ENCODE assay signal across 5 cellular contexts in the genomic region with DNA sequence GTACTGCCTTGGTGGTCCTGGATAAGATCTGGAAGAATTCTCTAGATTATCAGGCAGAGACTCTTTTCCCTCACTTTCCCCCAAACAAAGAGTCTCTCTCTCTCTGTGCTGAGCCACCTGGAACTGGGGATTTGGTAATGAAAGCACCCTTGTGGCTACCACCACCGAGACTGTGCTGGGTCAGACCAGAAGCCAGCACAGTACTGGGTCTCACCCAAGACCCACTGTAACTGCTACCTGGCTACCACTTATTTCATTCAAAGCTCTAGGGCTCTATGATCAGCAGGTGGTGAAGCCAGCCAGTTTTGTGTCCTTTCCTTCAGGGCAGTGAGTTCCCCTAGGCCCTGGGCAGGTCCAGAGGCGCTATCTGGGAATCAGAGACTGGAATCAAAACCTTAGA.
"Had no signal": no experiment of that assay in that cellular context is flagged by ENCODE, and none has a peak within 500 bp of the region (broad histone marks: within the 10 kb centered on the region; RNA-seq: fewer than 3 reads in every experiment).

No MANE protein-coding gene starts in this region.

- ATAC-seq: HepG2, K562 had no signal

- H3K27ac ChIP-seq: HL-60 had no signal

- DNase-seq: IMR-90, KBM-7 had no signal

- H3K4me3 ChIP-seq: K562 had no signal
